Comparison of ENCODE assay signal across 23 cellular contexts in the genomic region with DNA sequence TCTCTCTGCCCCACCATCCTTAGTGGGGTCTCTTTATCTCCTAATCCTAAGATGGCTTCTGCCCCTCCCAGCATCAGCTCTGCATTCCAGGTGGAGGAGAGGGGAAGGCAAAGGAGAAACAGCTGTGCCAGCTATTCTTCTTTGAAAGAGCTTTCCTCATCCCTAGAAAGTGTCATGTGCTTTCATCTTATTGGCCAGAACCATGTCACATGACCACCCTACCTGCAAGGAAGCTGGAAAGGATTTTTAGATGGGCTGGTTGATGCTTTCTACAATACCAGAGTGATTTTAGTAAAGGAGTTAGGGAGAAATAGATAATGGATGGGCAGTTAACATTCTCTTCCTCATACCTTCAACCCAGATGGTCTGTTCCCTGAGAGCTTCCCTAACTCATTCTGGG.
"Had no signal": no experiment of that assay in that cellular context is flagged by ENCODE, and none has a peak within 500 bp of the region (broad histone marks: within the 10 kb centered on the region; RNA-seq: fewer than 3 reads in every experiment).

No MANE protein-coding gene starts in this region.

- H3K36me3 Mint-ChIP-seq: IgD-negative memory B cell, T-cell had no signal

- FAIRE-seq: HepG2, RCC 7860 had no signal

- H3K27me3 ChIP-seq: SJSA1 had no signal

- DNase-seq: Karpas-422, KG1, MM.1S, NCI-H1092 treated with DMSO at 0.1 percent for 48 hours, NCI-H1436, NCI-H187, NCI-H2029, NCI-H2081 treated with DMSO at 0.1 percent for 48 hours, NCI-H2171, NCI-H345, NCI-H446 treated with DMSO at 0.1 percent for 48 hours, NCI-H510A treated with DMSO at 0.1 percent for 48 hours, NCI-H526, Right ventricle myocardium superior, RPMI8226, SIG-M5, SW 1271, T-cell had no signal

- H3K27ac Mint-ChIP-seq: IgD-negative memory B cell, T-cell had no signal

- H3K4me3 Mint-ChIP-seq: IgD-negative memory B cell, T-cell had no signal

- H3K4me1 Mint-ChIP-seq: IgD-negative memory B cell, T-cell had no signal

- H3K4me3 ChIP-seq: SJSA1, SK-N-MC had no signal

- ATAC-seq: HepG2, T-cell had no signal

- H3K27ac ChIP-seq: SJSA1, SK-N-MC had no signal

- H3K4me1 ChIP-seq: SJSA1 had no signal

- H3K27me3 Mint-ChIP-seq: IgD-negative memory B cell, T-cell had no signal
